ENCODE assay signal across 21 cellular contexts in genomic region chr9:85959955-85960354, GRCh38.
"Had no signal": no experiment of that assay in that cellular context is flagged by ENCODE, and none has a peak within 500 bp of the region (broad histone marks: within the 10 kb centered on the region; RNA-seq: fewer than 3 reads in every experiment).

No MANE protein-coding gene starts in this region.

- H3K4me3 ChIP-seq: dorsolateral prefrontal cortex, gastroesophageal sphincter, left lung, lower lobe of right lung, sigmoid colon, skin epidermis, thoracic aorta, transverse colon had no signal

- H3K27ac ChIP-seq: dorsolateral prefrontal cortex, left lung, lower lobe of right lung, skin epidermis, thoracic aorta, transverse colon had no signal

- H3K4me1 Mint-ChIP-seq: stimulated activated naive CD8-positive, alpha-beta T cell treated with anti-CD3 and anti-CD28 coated beads, Interleukin-15, amount 100 ng/mL, for 72 hours had no signal

- ATAC-seq: left lung; lower lobe of right lung; stimulated activated naive B cell treated with anti-CD40 and anti-IgM and Interleukin-4, amounts not matched to agents 10 μg/mL and 1 μg/mL and 100 μg/mL, for 72 hours; stimulated activated naive CD8-positive, alpha-beta T cell treated with anti-CD3 and anti-CD28 coated beads, Interleukin-15, amount 100 ng/mL, for 72 hours had no signal

- H3K4me3 Mint-ChIP-seq: memory B cell; naive B cell; stimulated activated naive B cell treated with anti-CD40 and anti-IgM and Interleukin-4, amounts not matched to agents 10 μg/mL and 1 μg/mL and 100 μg/mL, for 72 hours; stimulated activated naive CD8-positive, alpha-beta T cell treated with anti-CD3 and anti-CD28 coated beads, Interleukin-15, amount 100 ng/mL, for 72 hours had no signal

- DNase-seq: cortex of kidney; dorsolateral prefrontal cortex; effector CD8-positive, alpha-beta T cell; foreskin fibroblast; glutamatergic neuron; left lung; lower lobe of right lung; midbrain; naive B cell; posterior cingulate gyrus; sigmoid colon; stimulated activated CD4-positive, alpha-beta T cell treated with anti-CD3 and anti-CD28 coated beads, Interleukin-2, amount 100 ng/mL, for 24 hours; stimulated activated CD4-positive, alpha-beta T cell treated with anti-CD3 and anti-CD28 coated beads, Interleukin-4, amount 100 ng/mL, for 4 hours; stimulated activated naive B cell treated with anti-CD40 and anti-IgM and Interleukin-4, amounts not matched to agents 10 μg/mL and 1 μg/mL and 100 μg/mL, for 72 hours; stimulated activated naive CD8-positive, alpha-beta T cell treated with anti-CD3 and anti-CD28 coated beads, Interleukin-15, amount 100 ng/mL, for 72 hours; transverse colon had no signal

- H3K9me3 Mint-ChIP-seq: memory B cell; nephron; stimulated activated naive B cell treated with anti-CD40 and anti-IgM and Interleukin-4, amounts not matched to agents 10 μg/mL and 1 μg/mL and 100 μg/mL, for 72 hours; stimulated activated naive CD8-positive, alpha-beta T cell treated with anti-CD3 and anti-CD28 coated beads, Interleukin-15, amount 100 ng/mL, for 72 hours had no signal

- H3K27me3 ChIP-seq: dorsolateral prefrontal cortex, gastroesophageal sphincter, left lung, sigmoid colon, transverse colon had no signal

- H3K9me3 ChIP-seq: gastroesophageal sphincter, left lung, lower lobe of right lung, sigmoid colon, thoracic aorta, transverse colon had no signal

- H3K27ac Mint-ChIP-seq: memory B cell; stimulated activated naive B cell treated with anti-CD40 and anti-IgM and Interleukin-4, amounts not matched to agents 10 μg/mL and 1 μg/mL and 100 μg/mL, for 72 hours; stimulated activated naive CD8-positive, alpha-beta T cell treated with anti-CD3 and anti-CD28 coated beads, Interleukin-15, amount 100 ng/mL, for 72 hours had no signal

- H3K27me3 Mint-ChIP-seq: memory B cell; naive B cell; stimulated activated naive B cell treated with anti-CD40 and anti-IgM and Interleukin-4, amounts not matched to agents 10 μg/mL and 1 μg/mL and 100 μg/mL, for 72 hours; stimulated activated naive CD8-positive, alpha-beta T cell treated with anti-CD3 and anti-CD28 coated beads, Interleukin-15, amount 100 ng/mL, for 72 hours had no signal

- H3K4me1 ChIP-seq: lower lobe of right lung had no signal
